1 cellular context compared by ENCODE assay signal in genomic region chr14:72595152-72595551, GRCh38.
TF ChIP-seq lines count a peak whose summit lies in the region.

No MANE protein-coding gene starts in this region.

TF ChIP-seq in SK-N-SH, 30 proteins besides CTCF, POLR2A, EP300 and RAD21 (continued from another document):
- TF ChIP-seq, protein P1, sequence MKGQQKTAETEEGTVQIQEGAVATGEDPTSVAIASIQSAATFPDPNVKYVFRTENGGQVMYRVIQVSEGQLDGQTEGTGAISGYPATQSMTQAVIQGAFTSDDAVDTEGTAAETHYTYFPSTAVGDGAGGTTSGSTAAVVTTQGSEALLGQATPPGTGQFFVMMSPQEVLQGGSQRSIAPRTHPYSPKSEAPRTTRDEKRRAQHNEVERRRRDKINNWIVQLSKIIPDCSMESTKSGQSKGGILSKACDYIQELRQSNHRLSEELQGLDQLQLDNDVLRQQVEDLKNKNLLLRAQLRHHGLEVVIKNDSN (IDR thresholded peaks at IDR 0.05; ENCODE audit: borderline replicate concordance, low read depth) = no peak
- TF ChIP-seq MAX (IDR thresholded peaks at IDR 0.05; ENCODE audit: low read depth) = no peak
- no peak for TF ChIP-seq FOXJ3 (CRISPR knock-in tag; IDR thresholded peaks at IDR 0.05)
- TF ChIP-seq GATA2 (CRISPR knock-in tag; IDR thresholded peaks at IDR 0.05) = no peak
